24 cellular contexts compared by ENCODE assay signal in the genomic region with DNA sequence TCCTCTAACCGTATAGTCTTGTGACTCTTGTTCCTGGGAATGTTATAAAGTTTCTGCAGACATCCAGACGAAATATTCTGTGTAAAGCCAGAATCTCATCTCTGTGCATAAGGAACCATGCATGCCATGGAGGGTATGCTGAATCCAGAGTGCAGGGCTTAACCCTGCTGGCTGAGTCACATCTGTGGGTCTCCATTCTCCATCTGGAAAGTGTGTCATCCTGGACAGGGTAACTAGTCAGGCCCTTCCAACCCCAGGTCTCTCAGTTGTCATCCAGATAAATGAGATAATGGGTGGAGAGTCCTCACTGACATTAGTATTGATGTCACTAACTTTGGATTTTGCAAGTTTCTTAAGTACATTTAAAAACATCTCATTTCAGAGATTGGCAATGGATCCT. TPM values are rescaled to one million over a fixed set of nuclear protein-coding genes. Genes with fewer than 3 reads are reported as not detected.
DNase-seq lines count a peak whose midpoint lies in the region; FAIRE-seq and TF ChIP-seq lines count a peak whose summit lies in the region.
"Had no signal": no experiment of that assay in that cellular context is flagged by ENCODE, and none has a peak within 500 bp of the region (broad histone marks: within the 10 kb centered on the region; RNA-seq: fewer than 3 reads in every experiment).

No MANE protein-coding gene starts in this region.

- H3K4me3 Mint-ChIP-seq in HFFc6 (no peak overlapping the region), astrocyte (ENCODE audit: unreplicated experiment) (no peak overlapping the region), osteocyte (ENCODE audit: unreplicated experiment) (no peak overlapping the region)
- H3K4me3 Mint-ChIP-seq in activated T-helper 2 cell treated with anti-CD3 and anti-CD28 coated beads, Interferon-gamma antibody, Interleukin-2, Interleukin-4, amounts not matched to agents 10 μg/mL and 5 μg/mL and 100 μg/mL, durations not matched to agents 14 hours and 24 hours and 36 hours (ENCODE audit: low read depth): no peak overlapping the region
- H3K4me3 Mint-ChIP-seq: activated CD8-positive, alpha-beta T cell treated with anti-CD3 and anti-CD28 coated beads for 36 hours; activated T-helper 17 cell treated with anti-CD3 and anti-CD28 coated beads, Interleukin-2, amount 50 U/mL, for 72 hours; IgD-negative memory B cell; T-helper 1 cell treated with Interleukin-12 subunit alpha and Interleukin-12 subunit beta and Interleukin-4 antibody, amounts not matched to agents 30 μg/mL and 1 μg/mL, for 36 hours had no signal

- H3K36me3 Mint-ChIP-seq in HFFc6 (ENCODE audit: low read depth) (no peaks in the 10 kb centered on the region), astrocyte (ENCODE audit: low read depth, unreplicated experiment) (peaks cover 3% of the 10 kb centered on the region), osteocyte (ENCODE audit: unreplicated experiment) (no peaks in the 10 kb centered on the region)
- H3K36me3 Mint-ChIP-seq in activated T-helper 2 cell treated with anti-CD3 and anti-CD28 coated beads, Interferon-gamma antibody, Interleukin-2, Interleukin-4, amounts not matched to agents 10 μg/mL and 5 μg/mL and 100 μg/mL, durations not matched to agents 14 hours and 24 hours and 36 hours (ENCODE audit: low read depth): no peaks in the 10 kb centered on the region
- H3K36me3 Mint-ChIP-seq: activated naive CD4-positive, alpha-beta T cell treated with anti-CD3 and anti-CD28 coated beads, Interleukin-2, amount 50 U/mL, for 72 hours; IgD-negative memory B cell; naive thymus-derived CD4-positive, alpha-beta T cell had no signal

- no peak overlapping the region for H3K9ac ChIP-seq in astrocyte (ENCODE audit: low read length)
- H3K9ac ChIP-seq: BLaER1 had no signal

- no peaks in the 10 kb centered on the region for H3K27me3 ChIP-seq in astrocyte (ENCODE audit: insufficient read depth, low read length)
- no peaks in the 10 kb centered on the region for H3K27me3 ChIP-seq in SJCRH30
- H3K27me3 ChIP-seq: BLaER1, SJSA1 had no signal

- TF ChIP-seq CTCF in AG10803 (conservative IDR thresholded peaks at IDR 0.05; ENCODE audit: low read length): no peak
- TF ChIP-seq CTCF in HFFc6 (IDR thresholded peaks at IDR 0.05): no peak
- no peak for TF ChIP-seq CTCF in astrocyte (IDR thresholded peaks at IDR 0.05; ENCODE audit: insufficient read depth, low read depth, low read length)
- no peak for TF ChIP-seq CTCF in osteocyte (IDR thresholded peaks at IDR 0.05)

- H3K9me3 ChIP-seq in astrocyte (ENCODE audit: insufficient read depth, low read depth, low read length) (no peaks in the 10 kb centered on the region), SJCRH30 (replicated peaks) (no peaks in the 10 kb centered on the region)
- H3K9me3 ChIP-seq: BLaER1, psoas muscle, SJSA1 had no signal

- H3K27ac Mint-ChIP-seq in HFFc6: peak overlapping the region; percentile 36; the same call in 1 of the 2 replicates
- H3K27ac Mint-ChIP-seq in astrocyte (ENCODE audit: unreplicated experiment): no peak overlapping the region
- H3K27ac Mint-ChIP-seq in activated T-helper 2 cell treated with anti-CD3 and anti-CD28 coated beads, Interferon-gamma antibody, Interleukin-2, Interleukin-4, amounts not matched to agents 10 μg/mL and 5 μg/mL and 100 μg/mL, durations not matched to agents 14 hours and 24 hours and 36 hours: no peak overlapping the region
- no peak overlapping the region for H3K27ac Mint-ChIP-seq in osteocyte (ENCODE audit: unreplicated experiment)
- H3K27ac Mint-ChIP-seq: activated CD8-positive, alpha-beta T cell treated with anti-CD3 and anti-CD28 coated beads for 36 hours; activated naive CD4-positive, alpha-beta T cell treated with anti-CD3 and anti-CD28 coated beads, Interleukin-2, amount 50 U/mL, for 72 hours; activated T-helper 17 cell treated with anti-CD3 and anti-CD28 coated beads, Interleukin-2, amount 50 U/mL, for 72 hours; IgD-negative memory B cell; stimulated activated naive CD8-positive, alpha-beta T cell treated with anti-CD3 and anti-CD28 coated beads, Interleukin-15, Interleukin-2, amounts not matched to agents 100 ng/mL and 50 ng/mL, for 24 hours; T-helper 1 cell treated with Interleukin-12 subunit alpha and Interleukin-12 subunit beta and Interleukin-4 antibody, amounts not matched to agents 30 μg/mL and 1 μg/mL, for 36 hours had no signal

- H3K27me3 Mint-ChIP-seq in HFFc6 (ENCODE audit: insufficient read depth): peaks cover 17% of the 10 kb centered on the region
- peaks cover 16% of the 10 kb centered on the region for H3K27me3 Mint-ChIP-seq in astrocyte (ENCODE audit: low read depth, unreplicated experiment)
- peaks cover 5% of the 10 kb centered on the region for H3K27me3 Mint-ChIP-seq in activated T-helper 2 cell treated with anti-CD3 and anti-CD28 coated beads, Interferon-gamma antibody, Interleukin-2, Interleukin-4, amounts not matched to agents 10 μg/mL and 5 μg/mL and 100 μg/mL, durations not matched to agents 14 hours and 24 hours and 36 hours (ENCODE audit: low read depth)
- H3K27me3 Mint-ChIP-seq in osteocyte (ENCODE audit: unreplicated experiment): peaks cover 7% of the 10 kb centered on the region
- H3K27me3 Mint-ChIP-seq: activated CD8-positive, alpha-beta T cell treated with anti-CD3 and anti-CD28 coated beads for 36 hours; stimulated activated naive CD8-positive, alpha-beta T cell treated with anti-CD3 and anti-CD28 coated beads, Interleukin-15, Interleukin-2, amounts not matched to agents 100 ng/mL and 50 ng/mL, for 24 hours had no signal

- intact Hi-C loops in activated T-helper 2 cell treated with anti-CD3 and anti-CD28 coated beads, Interferon-gamma antibody, Interleukin-2, Interleukin-4, amounts not matched to agents 10 μg/mL and 5 μg/mL and 100 μg/mL, durations not matched to agents 14 hours and 24 hours and 36 hours (cut with micrococcal nuclease): no loop called here

- H3K4me1 ChIP-seq in astrocyte (ENCODE audit: insufficient read depth, low read length) (peaks cover 4% of the 10 kb centered on the region), SJCRH30 (peaks cover 6% of the 10 kb centered on the region; the same call in 1 of the 2 replicates)
- H3K4me1 ChIP-seq: BLaER1, psoas muscle had no signal

- H3K27ac ChIP-seq in astrocyte (ENCODE audit: low read depth, low read length) (no peak overlapping the region), SJCRH30 (no peak overlapping the region)
- H3K27ac ChIP-seq: BLaER1, psoas muscle, SJSA1 had no signal

- H3K36me3 ChIP-seq in astrocyte (ENCODE audit: insufficient read depth, low read length) (no peaks in the 10 kb centered on the region), SJCRH30 (no peaks in the 10 kb centered on the region)
- H3K36me3 ChIP-seq: BLaER1, SJSA1 had no signal

- H3K79me2 ChIP-seq in astrocyte (ENCODE audit: insufficient read depth, low read length): no peaks in the 10 kb centered on the region

- no peaks in the 10 kb centered on the region for H4K20me1 ChIP-seq in astrocyte (ENCODE audit: insufficient read depth, low read length)
- H4K20me1 ChIP-seq: BLaER1 had no signal

- H3K9me3 Mint-ChIP-seq in HFFc6 (no peaks in the 10 kb centered on the region), astrocyte (ENCODE audit: unreplicated experiment) (no peaks in the 10 kb centered on the region), osteocyte (ENCODE audit: unreplicated experiment) (no peaks in the 10 kb centered on the region)
- no peaks in the 10 kb centered on the region for H3K9me3 Mint-ChIP-seq in activated T-helper 2 cell treated with anti-CD3 and anti-CD28 coated beads, Interferon-gamma antibody, Interleukin-2, Interleukin-4, amounts not matched to agents 10 μg/mL and 5 μg/mL and 100 μg/mL, durations not matched to agents 14 hours and 24 hours and 36 hours
- H3K9me3 Mint-ChIP-seq: activated CD8-positive, alpha-beta T cell treated with anti-CD3 and anti-CD28 coated beads for 36 hours; activated naive CD4-positive, alpha-beta T cell treated with anti-CD3 and anti-CD28 coated beads, Interleukin-2, amount 50 U/mL, for 72 hours; activated T-helper 17 cell treated with anti-CD3 and anti-CD28 coated beads, Interleukin-2, amount 50 U/mL, for 72 hours; IgD-negative memory B cell; naive thymus-derived CD4-positive, alpha-beta T cell; stimulated activated naive CD8-positive, alpha-beta T cell treated with anti-CD3 and anti-CD28 coated beads, Interleukin-15, Interleukin-2, amounts not matched to agents 100 ng/mL and 50 ng/mL, for 24 hours; T-helper 1 cell treated with Interleukin-12 subunit alpha and Interleukin-12 subunit beta and Interleukin-4 antibody, amounts not matched to agents 30 μg/mL and 1 μg/mL, for 36 hours had no signal

- H3K4me1 Mint-ChIP-seq in HFFc6 (ENCODE audit: low read depth): peaks cover 38% of the 10 kb centered on the region
- H3K4me1 Mint-ChIP-seq in astrocyte (ENCODE audit: low read depth, unreplicated experiment): peaks cover 3% of the 10 kb centered on the region
- peaks cover 3% of the 10 kb centered on the region for H3K4me1 Mint-ChIP-seq in activated T-helper 2 cell treated with anti-CD3 and anti-CD28 coated beads, Interferon-gamma antibody, Interleukin-2, Interleukin-4, amounts not matched to agents 10 μg/mL and 5 μg/mL and 100 μg/mL, durations not matched to agents 14 hours and 24 hours and 36 hours (ENCODE audit: low read depth)
- peaks cover 6% of the 10 kb centered on the region for H3K4me1 Mint-ChIP-seq in osteocyte (ENCODE audit: unreplicated experiment)
- H3K4me1 Mint-ChIP-seq: activated T-helper 17 cell treated with anti-CD3 and anti-CD28 coated beads, Interleukin-2, amount 50 U/mL, for 72 hours had no signal

- FAIRE-seq in astrocyte (lab: Jason Lieb, UNC): no peak
- FAIRE-seq: keratinocyte had no signal

- H3K4me2 ChIP-seq in astrocyte (ENCODE audit: low read length): no peak overlapping the region
- H3K4me2 ChIP-seq: BLaER1 had no signal

- peak; percentile 37 for DNase-seq in AG10803 (ENCODE audit: low read depth)
- peak; percentile 63 for DNase-seq in HFFc6
- DNase-seq in astrocyte (ENCODE audit: low read depth): peak; percentile 46
- DNase-seq in kidney tubule cell (ENCODE audit: low spot score): peak; percentile 32
- DNase-seq in activated T-helper 2 cell treated with anti-CD3 and anti-CD28 coated beads, Interferon-gamma antibody, Interleukin-2, Interleukin-4, amounts not matched to agents 10 μg/mL and 5 μg/mL and 100 μg/mL, durations not matched to agents 14 hours and 24 hours and 36 hours (ENCODE audit: low spot score): no peak
- no peak for DNase-seq in amniotic stem cell (lab: John Stamatoyannopoulos, UW)
- no peak for DNase-seq in osteocyte (ENCODE audit: extremely low spot score, unreplicated experiment)
- DNase-seq in SJCRH30: no peak
- DNase-seq: activated CD8-positive, alpha-beta T cell treated with anti-CD3 and anti-CD28 coated beads for 36 hours; central memory CD4-positive, alpha-beta T cell; midbrain; naive thymus-derived CD4-positive, alpha-beta T cell; NCI-H1105; NCI-H1930; NCI-H526 treated with DMSO at 0.1 percent for 48 hours had no signal

- no peak overlapping the region for H2AFZ ChIP-seq in astrocyte (ENCODE audit: low read depth, low read length)

- H3K4me3 ChIP-seq in AG10803 (ENCODE audit: low read length) (no peak overlapping the region), astrocyte (ENCODE audit: insufficient read depth, low read depth, low read length) (no peak overlapping the region), SJCRH30 (no peak overlapping the region)
- H3K4me3 ChIP-seq: BLaER1, psoas muscle, SJSA1 had no signal

RNA-seq across cellular contexts. Expression of a gene that starts 48.8 kb away (rescaled TPM):
- 100 to 1,000 TPM; 175 to 206 (median 192) TPM for total RNA-seq in HFFc6 (2021; fragmentation: NEBNext Ultra II Directional; extraction: Animal tissue kit (Norgen Biotek cat#: 25700))
- 163 and 171 TPM in 2 replicates for total RNA-seq in astrocyte
- 185 and 186 TPM in 2 replicates for total RNA-seq in activated T-helper 2 cell treated with anti-CD3 and anti-CD28 coated beads, Interferon-gamma antibody, Interleukin-2, Interleukin-4, amounts not matched to agents 10 μg/mL and 5 μg/mL and 100 μg/mL, durations not matched to agents 14 hours and 24 hours and 36 hours
- total RNA-seq in osteocyte: 150 and 152 TPM in 2 replicates
- total RNA-seq in SJCRH30 (2014; rRNA removed; shearing (Covaris generic)): 307 and 349 TPM in 2 replicates

Comparison
In these comparisons a context has a peak if more than half of its experiments do, and no peak if none do; other contexts are left out.
1. DNase-seq: peak in AG10803 (single experiment), HFFc6 (single experiment), astrocyte (single experiment) and kidney tubule cell (single experiment); none in activated T-helper 2 cell treated with anti-CD3 and anti-CD28 coated beads, Interferon-gamma antibody, Interleukin-2, Interleukin-4, amounts not matched to agents 10 μg/mL and 5 μg/mL and 100 μg/mL, durations not matched to agents 14 hours and 24 hours and 36 hours (single experiment), amniotic stem cell (single experiment), osteocyte (single experiment) and SJCRH30 (0 of 2).